In the genomic region with DNA sequence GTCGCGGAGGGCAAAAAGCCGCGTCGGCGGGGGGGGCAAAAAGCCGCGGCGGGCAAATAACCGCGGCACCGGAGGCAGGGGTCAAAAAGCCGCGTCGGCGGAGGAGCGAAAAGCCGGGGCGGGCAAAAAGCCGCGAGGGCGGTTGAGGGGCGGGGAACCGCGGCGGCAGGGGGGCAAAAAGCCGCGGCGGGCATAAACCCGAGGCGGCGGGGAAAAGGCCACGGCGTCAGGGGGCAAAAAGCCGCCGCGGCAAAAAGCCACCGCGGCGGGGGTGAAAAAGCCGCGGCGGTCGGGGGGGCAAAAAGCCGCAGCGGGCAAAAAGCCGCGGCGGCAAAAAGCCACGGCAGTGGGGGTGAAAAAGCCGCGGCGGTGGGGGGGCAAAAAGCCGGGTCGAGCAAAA, we compare ENCODE assay signal across 8 cellular contexts.
"Had no signal": no experiment of that assay in that cellular context is flagged by ENCODE, and none has a peak within 500 bp of the region (broad histone marks: within the 10 kb centered on the region; RNA-seq: fewer than 3 reads in every experiment).

No MANE protein-coding gene starts in this region.

- H3K4me3 ChIP-seq: GM12878 had no signal

- ATAC-seq: GM12878 had no signal

- FAIRE-seq: G401.6, GM12878, GM12891, GM12892, GM18507, GM19239 had no signal

- DNase-seq: GDM1, GF-D8 had no signal
